In genomic region chr3:58521002-58521670, GRCh38 we compare ENCODE assay signal across 1 cellular context.
TF ChIP-seq lines count a peak whose summit lies in the region.

No MANE protein-coding gene starts in this region.

TF ChIP-seq in HepG2, 621 proteins besides CTCF, POLR2A, EP300 and RAD21 (continued from another document and continues in another):
- TF ChIP-seq HBP1 (CRISPR knock-in tag; IDR thresholded peaks at IDR 0.05; ENCODE audit: low read depth) (no peak), UBTF (CRISPR knock-in tag; IDR thresholded peaks at IDR 0.05) (peak; percentile 54), HDAC2 (CRISPR knock-in tag; IDR thresholded peaks at IDR 0.05) (peak; percentile 80), ATF5 (CRISPR knock-in tag; IDR thresholded peaks at IDR 0.05; ENCODE audit: low read depth) (peak; percentile 65; the same call in 1 of the 2 replicates), ZNF598 (CRISPR knock-in tag; IDR thresholded peaks at IDR 0.05; ENCODE audit: borderline replicate concordance) (no peak), ZBTB43 (CRISPR knock-in tag; conservative IDR thresholded peaks at IDR 0.05) (peak; percentile 74; the same call in 1 of the 2 replicates), MLX (CRISPR knock-in tag; IDR thresholded peaks at IDR 0.05) (peak; percentile 63; the same call in 1 of the 2 replicates), GATAD1 (CRISPR knock-in tag; IDR thresholded peaks at IDR 0.05) (peak; percentile 67), TMF1 (CRISPR knock-in tag; IDR thresholded peaks at IDR 0.05; ENCODE audit: low read depth) (no peak), LBX2 (CRISPR knock-in tag; IDR thresholded peaks at IDR 0.05; ENCODE audit: borderline replicate concordance) (no peak; the same call in 1 of the 2 replicates), ZFP36L2 (CRISPR knock-in tag; IDR thresholded peaks at IDR 0.05) (no peak), ZNF446 (CRISPR knock-in tag; IDR thresholded peaks at IDR 0.05) (no peak), NFRKB (IDR thresholded peaks at IDR 0.05) (no peak), WIZ (CRISPR knock-in tag; IDR thresholded peaks at IDR 0.05) (peak; percentile 75; the same call in 1 of the 2 replicates), CAMTA2 (CRISPR knock-in tag; IDR thresholded peaks at IDR 0.05; ENCODE audit: borderline replicate concordance) (no peak), ZFAT (CRISPR knock-in tag; conservative IDR thresholded peaks at IDR 0.05) (no peak), HNF4G (IDR thresholded peaks at IDR 0.05; ENCODE audit: borderline replicate concordance, low read depth, low read length) (no peak), HNF4G (CRISPR knock-in tag; IDR thresholded peaks at IDR 0.05; ENCODE audit: borderline replicate concordance, low read depth) (0 out of 2 replicates have a peak, but pooled peaks have one; percentile 32), ZNF777 (CRISPR knock-in tag; IDR thresholded peaks at IDR 0.05) (0 out of 2 replicates have a peak, but pooled peaks have one; percentile 33), ZNF280B (CRISPR knock-in tag; IDR thresholded peaks at IDR 0.05; ENCODE audit: borderline replicate concordance) (peak; percentile 83; the same call in 1 of the 2 replicates), SMAD3 (CRISPR knock-in tag; IDR thresholded peaks at IDR 0.05) (no peak), ZNF362 (CRISPR knock-in tag; IDR thresholded peaks at IDR 0.05; ENCODE audit: borderline replicate concordance) (no peak), ZNF775 (CRISPR knock-in tag; IDR thresholded peaks at IDR 0.05; ENCODE audit: borderline replicate concordance) (no peak), EEA1 (CRISPR knock-in tag; IDR thresholded peaks at IDR 0.05; ENCODE audit: borderline replicate concordance) (peak; percentile 24; the same call in 1 of the 2 replicates), JARID2 (CRISPR knock-in tag; IDR thresholded peaks at IDR 0.05; ENCODE audit: insufficient replicate concordance) (no peak), ZNF800 (CRISPR knock-in tag; IDR thresholded peaks at IDR 0.05) (no peak), ZNF543 (CRISPR knock-in tag; IDR thresholded peaks at IDR 0.05) (0 out of 2 replicates have a peak, but pooled peaks have one; percentile 60), AGO1 (IDR thresholded peaks at IDR 0.05; ENCODE audit: low read depth, low read length, poor library complexity, severe bottlenecking) (no peak), ZNF276 (CRISPR knock-in tag; IDR thresholded peaks at IDR 0.05; ENCODE audit: low read depth) (no peak; the same call in 1 of the 2 replicates), GTF2F1 (IDR thresholded peaks at IDR 0.05; ENCODE audit: low read length) (no peak), GFI1 (CRISPR knock-in tag; IDR thresholded peaks at IDR 0.05; ENCODE audit: borderline replicate concordance) (peak; percentile 53; the same call in 1 of the 2 replicates), GZF1 (CRISPR knock-in tag; IDR thresholded peaks at IDR 0.05) (0 out of 2 replicates have a peak, but pooled peaks have one; percentile 41), KAT7 (CRISPR knock-in tag; IDR thresholded peaks at IDR 0.05; ENCODE audit: borderline replicate concordance) (no peak), MXI1 (IDR thresholded peaks at IDR 0.05; ENCODE audit: borderline replicate concordance, low read depth, low read length) (no peak), REXO4 (CRISPR knock-in tag; IDR thresholded peaks at IDR 0.05; ENCODE audit: borderline replicate concordance) (no peak), ZZZ3 (CRISPR knock-in tag; IDR thresholded peaks at IDR 0.05; ENCODE audit: borderline replicate concordance) (no peak), TAF1 (CRISPR knock-in tag; IDR thresholded peaks at IDR 0.05) (no peak), ATF3 (CRISPR knock-in tag; IDR thresholded peaks at IDR 0.05) (no peak), DMTF1 (CRISPR knock-in tag; IDR thresholded peaks at IDR 0.05) (no peak), ZNF234 (CRISPR knock-in tag; conservative IDR thresholded peaks at IDR 0.05) (no peak), STAT6 (CRISPR knock-in tag; IDR thresholded peaks at IDR 0.05; ENCODE audit: borderline replicate concordance) (no peak), SRF (IDR thresholded peaks at IDR 0.05; ENCODE audit: low read depth, low read length) (no peak)
